12 cellular contexts compared by ENCODE assay signal in genomic region chr16:77499373-77500285, GRCh38.
DNase-seq lines count a peak whose midpoint lies in the region; ATAC-seq and TF ChIP-seq lines count a peak whose summit lies in the region.
"Had no signal": no experiment of that assay in that cellular context is flagged by ENCODE, and none has a peak within 500 bp of the region (broad histone marks: within the 10 kb centered on the region; RNA-seq: fewer than 3 reads in every experiment).

No MANE protein-coding gene starts in this region.

- peaks cover 1% of the 10 kb centered on the region for H3K27me3 Mint-ChIP-seq in GM23338 (ENCODE audit: insufficient read depth, low read depth, poor library complexity)
- H3K27me3 Mint-ChIP-seq: CD8-positive, alpha-beta memory T cell had no signal

- H3K4me1 Mint-ChIP-seq in GM23338, result peaks cover 46% of the 10 kb centered on the region
- H3K4me1 Mint-ChIP-seq: activated CD4-positive, alpha-beta T cell treated with anti-CD3 and anti-CD28 coated beads for 36 hours; activated naive CD4-positive, alpha-beta T cell treated with anti-CD3 and anti-CD28 coated beads, Interleukin-2, amount 50 U/mL, for 24 hours; CD8-positive, alpha-beta memory T cell had no signal

- H2AFZ ChIP-seq in GM23338, result no peak overlapping the region

- no peak overlapping the region for H3K4me2 ChIP-seq in GM23338

- peak overlapping the region; percentile 28 for H3K27ac Mint-ChIP-seq in GM23338
- H3K27ac Mint-ChIP-seq: activated CD4-positive, alpha-beta T cell treated with anti-CD3 and anti-CD28 coated beads for 36 hours; activated naive CD4-positive, alpha-beta T cell treated with anti-CD3 and anti-CD28 coated beads, Interleukin-2, amount 50 U/mL, for 24 hours; CD8-positive, alpha-beta memory T cell had no signal

- TF ChIP-seq CTCF in GM23338 (conservative IDR thresholded peaks at IDR 0.05; ENCODE audit: low read depth in 2 of 2), result no peak
- TF ChIP-seq CTCF in astrocyte of the cerebellum (IDR thresholded peaks at IDR 0.05; ENCODE audit: low read depth, low read length, missing control alignments), result no peak
- no peak for TF ChIP-seq CTCF in left ventricle myocardium inferior (IDR thresholded peaks at IDR 0.05; ENCODE audit: borderline replicate concordance)

- H3K4me3 ChIP-seq in GM23338 (no peak overlapping the region), astrocyte of the cerebellum (ENCODE audit: low read depth, low read length) (no peak overlapping the region), left ventricle myocardium inferior (no peak overlapping the region)

- no peaks in the 10 kb centered on the region for H4K20me1 ChIP-seq in GM23338 (replicated peaks; ENCODE audit: insufficient read depth)

- no peaks in the 10 kb centered on the region for H3K9me3 Mint-ChIP-seq in GM23338
- H3K9me3 Mint-ChIP-seq: activated naive CD4-positive, alpha-beta T cell treated with anti-CD3 and anti-CD28 coated beads, Interleukin-2, amount 50 U/mL, for 24 hours had no signal

- ATAC-seq in GM23338, result no peak; the same call in 2 of the 3 replicates
- peak; percentile 82 for ATAC-seq in sciatic nerve
- no peak for ATAC-seq in HG02763 (IDR thresholded peaks at IDR 0.05; ENCODE audit: unreplicated experiment)
- ATAC-seq: activated CD4-positive, alpha-beta T cell treated with anti-CD3 and anti-CD28 coated beads for 36 hours had no signal

- no peaks in the 10 kb centered on the region for H3K9me2 ChIP-seq in GM23338 (ENCODE audit: insufficient read depth)

- H3K79me2 ChIP-seq in GM23338 (replicated peaks; ENCODE audit: insufficient read depth), result no peaks in the 10 kb centered on the region

- no peaks in the 10 kb centered on the region for H3K9me3 ChIP-seq in left ventricle myocardium inferior (replicated peaks)

- H3K4me3 Mint-ChIP-seq in GM23338, result no peak overlapping the region
- H3K4me3 Mint-ChIP-seq: activated CD4-positive, alpha-beta T cell treated with anti-CD3 and anti-CD28 coated beads for 36 hours; activated naive CD4-positive, alpha-beta T cell treated with anti-CD3 and anti-CD28 coated beads, Interleukin-2, amount 50 U/mL, for 24 hours; CD8-positive, alpha-beta memory T cell had no signal

- no peak overlapping the region for H3K27ac ChIP-seq in GM23338 (ENCODE audit: low read depth)
- no peak overlapping the region for H3K27ac ChIP-seq in left ventricle myocardium inferior (replicated peaks)

- H3K4me1 ChIP-seq in GM23338 (ENCODE audit: insufficient read depth), result peaks cover 25% of the 10 kb centered on the region
- no peaks in the 10 kb centered on the region for H3K4me1 ChIP-seq in left ventricle myocardium inferior

- no peaks in the 10 kb centered on the region for H3K27me3 ChIP-seq in GM23338 (ENCODE audit: insufficient read depth)
- no peaks in the 10 kb centered on the region for H3K27me3 ChIP-seq in left ventricle myocardium inferior (ENCODE audit: low read depth)

- H3F3A ChIP-seq in GM23338 (replicated peaks; ENCODE audit: low read depth), result no peaks in the 10 kb centered on the region

- H3K36me3 ChIP-seq in GM23338 (ENCODE audit: insufficient read depth) (no peaks in the 10 kb centered on the region), left ventricle myocardium inferior (no peaks in the 10 kb centered on the region)

- DNase-seq in GM23338 (ENCODE audit: low spot score) (no peak), astrocyte of the cerebellum (ENCODE audit: low read depth) (peak; percentile 55), left ventricle myocardium inferior (peak; percentile 13), sciatic nerve (ENCODE audit: low spot score) (peak; percentile 66), NCI-H446 treated with DMSO at 0.1 percent for 48 hours (lab: John Stamatoyannopoulos, UW) (no peak), superior temporal gyrus (ENCODE audit: extremely low spot score) (no peak), NCI-H1930 (lab: John Stamatoyannopoulos, UW) (no peak)
- DNase-seq: activated CD4-positive, alpha-beta T cell treated with anti-CD3 and anti-CD28 coated beads for 36 hours; CD8-positive, alpha-beta memory T cell; NCI-H187 treated with DMSO at 0.1 percent for 48 hours had no signal

- in situ Hi-C loops in astrocyte of the cerebellum (cut with HindIII; ENCODE audit: low sequenced_read_pairs), result no loop called here

- no peaks in the 10 kb centered on the region for H3K36me3 Mint-ChIP-seq in GM23338 (ENCODE audit: low read depth)
- H3K36me3 Mint-ChIP-seq: activated naive CD4-positive, alpha-beta T cell treated with anti-CD3 and anti-CD28 coated beads, Interleukin-2, amount 50 U/mL, for 24 hours; CD8-positive, alpha-beta memory T cell had no signal

- intact Hi-C loops in left ventricle myocardium inferior (cut with micrococcal nuclease), result no loop called here
- intact Hi-C loops in sciatic nerve (cut with DNase I), result no loop called here

TF ChIP-seq in GM23338, 12 proteins besides CTCF, POLR2A, EP300 and RAD21 (continues in another document):
- TF ChIP-seq STAT1 (IDR thresholded peaks at IDR 0.05; ENCODE audit: unreplicated experiment) (no peak), NANOG (IDR thresholded peaks at IDR 0.05; ENCODE audit: borderline replicate concordance) (no peak), POLR2AphosphoS5 (IDR thresholded peaks at IDR 0.05; ENCODE audit: low read depth) (no peak), EZH2phosphoT487 (IDR thresholded peaks at IDR 0.05; ENCODE audit: unreplicated experiment) (no peak), ETS1 (IDR thresholded peaks at IDR 0.05) (no peak), JUNB (IDR thresholded peaks at IDR 0.05; ENCODE audit: unreplicated experiment) (no peak), EZH2 (IDR thresholded peaks at IDR 0.05; ENCODE audit: low read depth, unreplicated experiment) (no peak), CREB1 (CRISPR knock-in tag; IDR thresholded peaks at IDR 0.05; ENCODE audit: low read depth) (no peak), ZNF462 (CRISPR knock-in tag; IDR thresholded peaks at IDR 0.05) (no peak), ZNF331 (CRISPR knock-in tag; IDR thresholded peaks at IDR 0.05; ENCODE audit: low read depth) (no peak)

Comparison
In these comparisons a context has a peak if more than half of its experiments do, and no peak if none do; other contexts are left out.
1. DNase-seq: peak in astrocyte of the cerebellum (single experiment), left ventricle myocardium inferior (single experiment) and sciatic nerve (single experiment); none in GM23338 (single experiment), NCI-H446 treated with DMSO at 0.1 percent for 48 hours (single experiment), superior temporal gyrus (single experiment) and NCI-H1930 (0 of 2).